Comparison of ENCODE assay signal across 5 cellular contexts in genomic region chr5:100066020-100066419, GRCh38.
DNase-seq lines count a peak whose midpoint lies in the region; ATAC-seq, FAIRE-seq and TF ChIP-seq lines count a peak whose summit lies in the region.
"Not testable (repeated sequence)": the region's sequence is repeated elsewhere in the genome, so short reads cannot be mapped to it uniquely, and the experiment has no call there.

No MANE protein-coding gene starts in this region.

- not testable (repeated sequence) for H3K9me3 ChIP-seq in gastroesophageal sphincter; HepG2 (ENCODE audit: low read length); naive thymus-derived CD4-positive, alpha-beta T cell (ENCODE audit: control insufficient read depth in 2 of 3, low read length in 3 of 3); upper lobe of right lung

- not testable (repeated sequence) for TF ChIP-seq EP300 in gastroesophageal sphincter (IDR thresholded peaks at IDR 0.05); HepG2 (IDR thresholded peaks at IDR 0.05; ENCODE audit: low read depth in 2 of 2, low read length in 2 of 2); HepG2 (CRISPR knock-in tag; IDR thresholded peaks at IDR 0.05; ENCODE audit: borderline replicate concordance)

- not testable (repeated sequence) for TF ChIP-seq RAD21 in HepG2 (CRISPR knock-in tag; IDR thresholded peaks at IDR 0.05)

- not testable (repeated sequence) for H3K27ac ChIP-seq in gastroesophageal sphincter; HepG2 (ENCODE audit: extremely low read length, insufficient read depth, low read length); naive thymus-derived CD4-positive, alpha-beta T cell (ENCODE audit: low read depth, low read length); upper lobe of right lung

- not testable (repeated sequence) for DNase-seq in HepG2 (ENCODE audit: low spot score); naive thymus-derived CD4-positive, alpha-beta T cell; upper lobe of right lung

- not testable (repeated sequence) for H3K4me1 ChIP-seq in gastroesophageal sphincter; HepG2 (ENCODE audit: insufficient read depth, low read length); naive thymus-derived CD4-positive, alpha-beta T cell (ENCODE audit: control insufficient read depth in 2 of 2, insufficient read depth in 2 of 2, low read length in 2 of 2); upper lobe of right lung

- not testable (repeated sequence) for H3K4me3 ChIP-seq in gastroesophageal sphincter; HepG2 (replicated peaks in 1 of 3; ENCODE audit: insufficient read depth in 1 of 3, low read depth in 2 of 3, low read length in 3 of 3); naive thymus-derived CD4-positive, alpha-beta T cell (ENCODE audit: low read length); upper lobe of right lung

- not testable (repeated sequence) for H3K4me3 Mint-ChIP-seq in naive thymus-derived CD4-positive, alpha-beta T cell; stimulated activated memory B cell treated with anti-CD40 and anti-IgM and Interleukin-4, amounts not matched to agents 10 μg/mL and 1 μg/mL and 100 μg/mL, for 72 hours

- not testable (repeated sequence) for H3K4me2 ChIP-seq in HepG2 (ENCODE audit: low read depth, low read length)

- not testable (repeated sequence) for TF ChIP-seq CTCF in gastroesophageal sphincter (IDR thresholded peaks at IDR 0.05); HepG2 (CRISPR knock-in tag; IDR thresholded peaks at IDR 0.05); upper lobe of right lung (IDR thresholded peaks at IDR 0.05)

- H4K20me1 ChIP-seq in HepG2 (ENCODE audit: insufficient read depth, low read length) = not testable (repeated sequence)

- not testable (repeated sequence) for H3K36me3 ChIP-seq in gastroesophageal sphincter; HepG2 (replicated peaks in 1 of 2; ENCODE audit: control insufficient read depth in 1 of 2, insufficient read depth in 2 of 2, low read length in 2 of 2); naive thymus-derived CD4-positive, alpha-beta T cell (ENCODE audit: control insufficient read depth in 2 of 3, insufficient read depth in 3 of 3, low read length in 3 of 3); upper lobe of right lung

- not testable (repeated sequence) for TF ChIP-seq POLR2A in gastroesophageal sphincter (IDR thresholded peaks at IDR 0.05); HepG2 (IDR thresholded peaks at IDR 0.05; ENCODE audit: insufficient read depth in 1 of 2, low read depth in 2 of 2, low read length in 2 of 2)

- not testable (repeated sequence) for BruUV-seq in HepG2 (replicated peaks; lab: Mats Ljungman, UMichigan)

- not testable (repeated sequence) for H3K79me2 ChIP-seq in HepG2 (ENCODE audit: insufficient read depth, low read length)

- in situ Hi-C loops in HepG2 (cut with HindIII; ENCODE audit: extremely low pct_ligation_motif_present, low pct_unique_long_range_greater_than_20kb) = not testable (repeated sequence)

- not testable (repeated sequence) for H3K9ac ChIP-seq in HepG2 (ENCODE audit: insufficient read depth, low read depth, low read length)

- not testable (repeated sequence) for H3K27me3 ChIP-seq in gastroesophageal sphincter; HepG2 (ENCODE audit: control insufficient read depth in 1 of 2, insufficient read depth in 2 of 2, low read length in 2 of 2); naive thymus-derived CD4-positive, alpha-beta T cell (ENCODE audit: control insufficient read depth in 2 of 2, insufficient read depth in 2 of 2, low read length in 2 of 2); upper lobe of right lung

- POLR2A ChIA-PET in HepG2 (lab: Yijun Ruan, JAX); naive thymus-derived CD4-positive, alpha-beta T cell (lab: Charles Lee): not testable (repeated sequence)

- not testable (repeated sequence) for H3K4me1 Mint-ChIP-seq in naive thymus-derived CD4-positive, alpha-beta T cell; stimulated activated memory B cell treated with anti-CD40 and anti-IgM and Interleukin-4, amounts not matched to agents 10 μg/mL and 1 μg/mL and 100 μg/mL, for 72 hours

- intact Hi-C loops in HepG2 (cut with micrococcal nuclease; ENCODE audit: unreplicated experiment); naive thymus-derived CD4-positive, alpha-beta T cell (cut with micrococcal nuclease); upper lobe of right lung (cut with DNase I): not testable (repeated sequence)

- H3K27me3 Mint-ChIP-seq in naive thymus-derived CD4-positive, alpha-beta T cell; stimulated activated memory B cell treated with anti-CD40 and anti-IgM and Interleukin-4, amounts not matched to agents 10 μg/mL and 1 μg/mL and 100 μg/mL, for 72 hours: not testable (repeated sequence)

- CTCF ChIA-PET in HepG2 (lab: Yijun Ruan, JAX; ENCODE audit: low intra/inter-chr PET ratio, low total read pairs); naive thymus-derived CD4-positive, alpha-beta T cell (lab: Charles Lee): not testable (repeated sequence)

- H3K36me3 Mint-ChIP-seq in naive thymus-derived CD4-positive, alpha-beta T cell; stimulated activated memory B cell treated with anti-CD40 and anti-IgM and Interleukin-4, amounts not matched to agents 10 μg/mL and 1 μg/mL and 100 μg/mL, for 72 hours: not testable (repeated sequence)

- not testable (repeated sequence) for FAIRE-seq in HepG2 (lab: Jason Lieb, UNC)

- not testable (repeated sequence) for H3K27ac Mint-ChIP-seq in naive thymus-derived CD4-positive, alpha-beta T cell; stimulated activated memory B cell treated with anti-CD40 and anti-IgM and Interleukin-4, amounts not matched to agents 10 μg/mL and 1 μg/mL and 100 μg/mL, for 72 hours

- H3K9me3 Mint-ChIP-seq in naive thymus-derived CD4-positive, alpha-beta T cell; stimulated activated memory B cell treated with anti-CD40 and anti-IgM and Interleukin-4, amounts not matched to agents 10 μg/mL and 1 μg/mL and 100 μg/mL, for 72 hours: not testable (repeated sequence)

- WGBS in gastroesophageal sphincter (ENCODE audit: low coverage in 1 of 2), 2 donors = no CpG with 5 or more reads among the region's 17 CpGs
- WGBS in HepG2 (ENCODE audit: low lambda C conversion rate) = 20% methylated on average over 3 of the region's 17 CpGs

- H2AFZ ChIP-seq in HepG2 (ENCODE audit: low read length) = not testable (repeated sequence)

- peak; percentile 28 for ATAC-seq in gastroesophageal sphincter
- peak; percentile 38; the same call in 2 of the 3 replicates for ATAC-seq in HepG2
- peak; percentile 14 for ATAC-seq in naive thymus-derived CD4-positive, alpha-beta T cell
- ATAC-seq in stimulated activated memory B cell treated with anti-CD40 and anti-IgM and Interleukin-4, amounts not matched to agents 10 μg/mL and 1 μg/mL and 100 μg/mL, for 72 hours = peak; percentile 20
- ATAC-seq in upper lobe of right lung = peak; percentile 53
